In the genomic region with DNA sequence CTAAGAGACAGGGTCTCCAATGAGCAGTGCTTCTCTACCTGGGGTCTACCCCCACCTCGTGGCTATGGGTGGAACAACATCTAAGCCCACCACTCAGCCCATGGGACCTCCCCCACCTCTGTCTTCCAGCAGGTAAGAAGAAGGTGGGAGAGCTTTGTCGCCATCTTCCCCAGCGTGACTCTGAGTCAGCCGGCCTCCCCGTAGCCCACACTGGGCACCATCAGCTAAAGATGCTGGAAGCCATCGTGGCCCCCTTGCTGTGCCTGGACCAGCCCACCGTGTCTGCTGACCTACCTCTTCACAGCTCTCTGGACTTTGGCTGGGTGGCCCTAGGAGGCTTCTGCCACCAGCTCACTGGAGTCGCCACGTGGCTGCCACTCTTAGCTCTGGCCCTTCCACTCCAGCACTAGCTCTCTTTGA, we compare ENCODE assay signal across 9 cellular contexts. TPM values are rescaled to one million over a fixed set of nuclear protein-coding genes. Genes with fewer than 3 reads are reported as not detected.
DNase-seq lines count a peak whose midpoint lies in the region; ATAC-seq and TF ChIP-seq lines count a peak whose summit lies in the region.
"Had no signal": no experiment of that assay in that cellular context is flagged by ENCODE, and none has a peak within 500 bp of the region (broad histone marks: within the 10 kb centered on the region; RNA-seq: fewer than 3 reads in every experiment).

No MANE protein-coding gene starts in this region.

- peak; percentile 70 to 84 for DNase-seq in Caco-2
- DNase-seq in HuH-7 (ENCODE audit: low spot score), result peak; percentile 99
- DNase-seq in astrocyte of the cerebellum (ENCODE audit: low read depth), result no peak
- DNase-seq in HK-2 (ENCODE audit: unreplicated experiment), result no peak
- no peak for DNase-seq in COLO829 (ENCODE audit: low spot score)

- H3K36me3 ChIP-seq in Caco-2 (ENCODE audit: control insufficient read depth, insufficient read depth, low read length), result no peaks in the 10 kb centered on the region

- H3K9me3 ChIP-seq in Caco-2, result peaks cover 21% of the 10 kb centered on the region

- TF ChIP-seq CTCF in Caco-2 (IDR thresholded peaks at IDR 0.05; ENCODE audit: insufficient read depth in 1 of 2, low read depth in 1 of 2, low read length in 1 of 2, severe bottlenecking in 1 of 2, unreplicated experiment in 1 of 2) (peak; percentile 93 to 95), astrocyte of the cerebellum (IDR thresholded peaks at IDR 0.05; ENCODE audit: low read depth, low read length, missing control alignments) (peak; percentile 93), nephron (IDR thresholded peaks at IDR 0.05; ENCODE audit: unreplicated experiment in 3 of 3) (peak; percentile 66 to 88 (median 75))

- peaks cover 10% of the 10 kb centered on the region for H3K9me3 Mint-ChIP-seq in Caco-2 (ENCODE audit: unreplicated experiment)
- H3K9me3 Mint-ChIP-seq in nephron, result no peaks in the 10 kb centered on the region

- H3K36me3 Mint-ChIP-seq in Caco-2 (ENCODE audit: insufficient read depth, unreplicated experiment), result no peaks in the 10 kb centered on the region
- no peaks in the 10 kb centered on the region for H3K36me3 Mint-ChIP-seq in nephron (ENCODE audit: low read depth)

- H3K4me3 ChIP-seq in Caco-2 (ENCODE audit: low read depth, low read length), result no peak overlapping the region
- H3K4me3 ChIP-seq in astrocyte of the cerebellum (ENCODE audit: low read depth, low read length), result no peak overlapping the region

- H3K4me3 Mint-ChIP-seq in Caco-2 (ENCODE audit: unreplicated experiment) (no peak overlapping the region), nephron (no peak overlapping the region)

- H3K4me1 Mint-ChIP-seq in Caco-2 (ENCODE audit: low read depth, unreplicated experiment), result no peaks in the 10 kb centered on the region
- H3K4me1 Mint-ChIP-seq in nephron, result peaks cover under 1% of the 10 kb centered on the region

- in situ Hi-C loops in astrocyte of the cerebellum (cut with HindIII; ENCODE audit: low sequenced_read_pairs), result no loop called here

- POLR2A ChIA-PET in Caco-2 (lab: Charles Lee), result interaction anchor here (1.1 kb wide), 1 partner anchor 17 kb away, joined by 3 read pairs; no protein-coding TSS in a partner anchor

- intact Hi-C loops in Caco-2 (cut with micrococcal nuclease; ENCODE audit: unreplicated experiment), result loop anchor here (1.0 to 5.0 kb wide), 3 partner anchors 109 to 282 kb away; a partner anchor contains a TSS

- CTCF ChIA-PET in Caco-2 (lab: Charles Lee), result interaction anchor here (1.0 to 1.3 kb wide), 6 partner anchors 13 to 134 kb away, joined by 3 to 5 read pairs (median 4); no protein-coding TSS in a partner anchor

- BruUV-seq in Caco-2 (replicated peaks; lab: Mats Ljungman, UMichigan), result no TSS peak

- ATAC-seq in HG03432 (IDR thresholded peaks at IDR 0.05; ENCODE audit: unreplicated experiment), result no peak
- no peak for ATAC-seq in HG03442 (IDR thresholded peaks at IDR 0.05; ENCODE audit: unreplicated experiment)

- H3K27ac Mint-ChIP-seq in Caco-2 (ENCODE audit: unreplicated experiment) (no peak overlapping the region), nephron (peak overlapping the region in 1 of 3 experiments; percentile 46)

- H3K27me3 Mint-ChIP-seq in Caco-2 (ENCODE audit: insufficient read depth, unreplicated experiment) (no peaks in the 10 kb centered on the region), nephron (ENCODE audit: low read depth) (peaks cover 10% of the 10 kb centered on the region)

- no peaks in the 10 kb centered on the region for H3K27me3 ChIP-seq in Caco-2 (replicated peaks; ENCODE audit: control insufficient read depth, insufficient read depth, low read length)

- H3K4me1 ChIP-seq in Caco-2, result peaks cover 8% of the 10 kb centered on the region

RNA-seq across cellular contexts. Expression of a gene that starts 1.0 kb away (rescaled TPM):
- total RNA-seq in Caco-2 (2022), result not detected in 2 replicates
- total RNA-seq: dermis microvascular lymphatic vessel endothelial cell had no signal

RNA-seq across cellular contexts. Expression of a gene that starts 17.9 kb away (rescaled TPM):
- total RNA-seq in Caco-2 (2022), result 22.5 and 25.8 TPM in 2 replicates

RNA-seq across cellular contexts. Expression of a gene that starts 46.9 kb away (rescaled TPM):
- 0.23 and 0.82 TPM in 2 replicates for total RNA-seq in Caco-2 (2022)

Comparison
In these comparisons a context has a peak if more than half of its experiments do, and no peak if none do; other contexts are left out.
1. DNase-seq: peak in Caco-2 (2 of 2) and HuH-7 (single experiment); none in astrocyte of the cerebellum (single experiment), HK-2 (single experiment) and COLO829 (single experiment).
2. Peak in every context shown above with its lines, with median percentiles within 50 percentile points of each other: CTCF ChIP-seq.